1 cellular context compared by ENCODE assay signal in the genomic region with DNA sequence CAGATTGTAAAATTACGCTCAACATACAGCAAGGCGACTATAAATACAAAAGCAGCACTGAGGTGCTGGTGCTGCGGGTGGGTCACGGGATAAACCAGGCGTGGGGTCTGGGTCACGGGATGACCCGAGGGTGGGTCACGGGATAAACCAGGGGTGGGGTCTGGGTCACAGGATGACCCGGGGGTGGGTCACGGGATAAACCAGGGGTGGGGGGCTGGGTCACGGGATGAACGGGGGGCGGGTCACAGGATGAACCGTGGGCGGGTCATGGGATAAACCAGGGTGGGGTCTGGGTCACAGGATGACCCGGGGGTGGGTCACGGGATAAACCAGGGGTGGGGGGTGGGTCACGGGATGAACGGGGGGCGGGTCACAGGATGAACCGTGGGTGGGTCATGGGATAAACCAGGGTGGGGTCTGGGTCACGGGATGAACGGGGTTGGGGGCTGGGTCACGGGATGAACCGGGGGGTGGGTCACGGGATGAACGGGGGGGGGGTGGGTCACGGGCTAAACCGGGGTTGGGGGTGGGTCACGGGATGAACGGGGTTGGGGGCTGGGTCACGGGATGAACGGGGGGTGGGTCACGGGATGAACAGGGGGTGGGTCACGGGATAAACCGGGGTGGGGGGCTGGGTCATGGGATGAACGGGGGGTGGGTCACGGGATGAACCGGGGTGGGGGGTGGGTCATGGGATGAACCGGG.
TF ChIP-seq lines count a peak whose summit lies in the region.

No MANE protein-coding gene starts in this region.

TF ChIP-seq in HCT116, 20 proteins besides CTCF, POLR2A, EP300 and RAD21:
- no peak for TF ChIP-seq TCF7L2 (IDR thresholded peaks at IDR 0.05; ENCODE audit: borderline replicate concordance, extremely low read depth, insufficient read depth, insufficient read length)
- TF ChIP-seq ATF3 (IDR thresholded peaks at IDR 0.05): no peak
TF ChIP-seq in HCT116: peak in this region for 0.
